Comparison of ENCODE assay signal across 20 cellular contexts in genomic region chr5:25362799-25363198, GRCh38.
"Had no signal": no experiment of that assay in that cellular context is flagged by ENCODE, and none has a peak within 500 bp of the region (broad histone marks: within the 10 kb centered on the region; RNA-seq: fewer than 3 reads in every experiment).

No MANE protein-coding gene starts in this region.

- H3K27me3 ChIP-seq: brain microvascular endothelial cell, dorsolateral prefrontal cortex, esophagus muscularis mucosa, right atrium auricular region, transverse colon had no signal

- H3K4me1 ChIP-seq: esophagus muscularis mucosa, right atrium auricular region, transverse colon had no signal

- H3K27ac ChIP-seq: brain microvascular endothelial cell, dorsolateral prefrontal cortex, esophagus muscularis mucosa, right atrium auricular region, transverse colon had no signal

- ATAC-seq: activated CD8-positive, alpha-beta memory T cell treated with anti-CD3 and anti-CD28 coated beads, Interleukin-2, amount 10 ng/mL, durations not matched to agents 7 days and 5 days; activated naive CD4-positive, alpha-beta T cell treated with anti-CD3 and anti-CD28 coated beads, Interleukin-2, amount 50 U/mL, for 72 hours; left cardiac atrium; naive thymus-derived CD4-positive, alpha-beta T cell; stimulated activated memory B cell treated with anti-CD40 and anti-IgM and Interleukin-4, amounts not matched to agents 10 μg/mL and 1 μg/mL and 100 μg/mL, for 72 hours had no signal

- DNase-seq: activated CD4-positive, alpha-beta T cell treated with anti-CD3 and anti-CD28 coated beads, Interleukin-2, amount 50 U/mL, for 48 hours; activated CD4-positive, CD25-positive, alpha-beta regulatory T cell treated with anti-CD3 and anti-CD28 coated beads, Interleukin-2, amount 50 U/mL, for 72 hours; activated CD8-positive, alpha-beta memory T cell treated with anti-CD3 and anti-CD28 coated beads, Interleukin-2, amount 10 ng/mL, durations not matched to agents 7 days and 5 days; activated effector memory CD4-positive, alpha-beta T cell treated with anti-CD3 and anti-CD28 coated beads, Interleukin-2, amount 50 U/mL, for 16 hours; activated T-cell treated with anti-CD3 and anti-CD28 coated beads, Interleukin-2, amount 50 U/mL, for 24 hours; amygdala; brain microvascular endothelial cell; cerebellar nuclear complex; dorsolateral prefrontal cortex; immature natural killer cell; left cardiac atrium; naive thymus-derived CD4-positive, alpha-beta T cell; transverse colon had no signal

- H3K4me3 ChIP-seq: dorsolateral prefrontal cortex, esophagus muscularis mucosa, lung, right atrium auricular region, smooth muscle cell, transverse colon had no signal

- FAIRE-seq: endometrium had no signal

- H3K4me2 ChIP-seq: smooth muscle cell had no signal

- H3K9me3 ChIP-seq: right atrium auricular region had no signal

- H3K36me3 ChIP-seq: brain microvascular endothelial cell, esophagus muscularis mucosa, right atrium auricular region, transverse colon had no signal
